1 cellular context compared by ENCODE assay signal in genomic region chr7:140455743-140456142, GRCh38.
A peak's percentile ranks its signal among the peaks of the same experiment; 100 is the strongest.
TF ChIP-seq lines count a peak whose summit lies in the region.

No MANE protein-coding gene starts in this region.

TF ChIP-seq in H1, 55 proteins besides CTCF, POLR2A, EP300 and RAD21:
- TF ChIP-seq HDAC2 (IDR thresholded peaks at IDR 0.05; ENCODE audit: borderline replicate concordance in 1 of 2, low read depth in 2 of 2, low read length in 2 of 2) (no peak), RNF2 (IDR thresholded peaks at IDR 0.05; ENCODE audit: borderline replicate concordance, low read depth, low read length, missing control alignments, poor library complexity, severe bottlenecking) (no peak), GABPA (IDR thresholded peaks at IDR 0.05; ENCODE audit: borderline replicate concordance, insufficient read depth, low read length) (no peak), JUN (IDR thresholded peaks at IDR 0.05; ENCODE audit: low read depth, low read length) (no peak), CBX8 (IDR thresholded peaks at IDR 0.05; ENCODE audit: borderline replicate concordance, low read depth, low read length) (no peak), USF2 (IDR thresholded peaks at IDR 0.05; ENCODE audit: low read length) (peak; percentile 47; the same call in 1 of the 2 replicates), SUZ12 (IDR thresholded peaks at IDR 0.05; ENCODE audit: low read length) (no peak), CHD7 (IDR thresholded peaks at IDR 0.05; ENCODE audit: insufficient replicate concordance, low read length) (no peak), SP1 (IDR thresholded peaks at IDR 0.05; ENCODE audit: low read depth, low read length) (no peak), ASH2L (IDR thresholded peaks at IDR 0.05; ENCODE audit: low read length) (no peak), HDAC6 (IDR thresholded peaks at IDR 0.05; ENCODE audit: low read depth, low read length) (no peak), KDM5A (IDR thresholded peaks at IDR 0.05; ENCODE audit: low read length) (no peak), SP4 (IDR thresholded peaks at IDR 0.05; ENCODE audit: low read length) (0 out of 2 replicates have a peak, but pooled peaks have one; percentile 59), ATF2 (IDR thresholded peaks at IDR 0.05; ENCODE audit: low read length) (no peak), POU5F1 (IDR thresholded peaks at IDR 0.05; ENCODE audit: low read depth, low read length) (no peak), SRF (IDR thresholded peaks at IDR 0.05; ENCODE audit: low read depth, low read length) (no peak), NANOG (IDR thresholded peaks at IDR 0.05; ENCODE audit: insufficient read depth, low read depth, low read length, poor library complexity, severe bottlenecking) (peak; percentile 21), CEBPB (IDR thresholded peaks at IDR 0.05; ENCODE audit: low read depth, low read length) (no peak), RBBP5 (IDR thresholded peaks at IDR 0.05; ENCODE audit: borderline replicate concordance, low read depth, low read length) (no peak), SAP30 (IDR thresholded peaks at IDR 0.05; ENCODE audit: insufficient read depth, insufficient replicate concordance, low read length) (no peak), RXRA (IDR thresholded peaks at IDR 0.05; ENCODE audit: insufficient read depth, low read depth, low read length) (no peak), EZH2 (IDR thresholded peaks at IDR 0.05; ENCODE audit: low read depth, low read length, severe bottlenecking) (no peak), SP2 (IDR thresholded peaks at IDR 0.05; ENCODE audit: low read length) (no peak), GTF2F1 (IDR thresholded peaks at IDR 0.05; ENCODE audit: borderline replicate concordance, low read depth, low read length) (no peak), KDM4A (IDR thresholded peaks at IDR 0.05; ENCODE audit: low read depth, low read length, severe bottlenecking) (no peak), FOSL1 (IDR thresholded peaks at IDR 0.05; ENCODE audit: insufficient read depth, low read depth, low read length) (no peak), CREB1 (IDR thresholded peaks at IDR 0.05) (no peak), ZNF274 (IDR thresholded peaks at IDR 0.05; ENCODE audit: borderline replicate concordance, extremely low read depth, low read length) (no peak), TBP (IDR thresholded peaks at IDR 0.05; ENCODE audit: low read depth, low read length) (0 out of 2 replicates have a peak, but pooled peaks have one; percentile 18), BCL11A (IDR thresholded peaks at IDR 0.05; ENCODE audit: low read depth in 2 of 2, low read length in 2 of 2) (no peak), PHF8 (conservative IDR thresholded peaks at IDR 0.05; ENCODE audit: low read depth, low read length) (no peak), KDM1A (IDR thresholded peaks at IDR 0.05; ENCODE audit: borderline replicate concordance, low read length) (no peak), TCF12 (IDR thresholded peaks at IDR 0.05; ENCODE audit: low read depth, low read length) (no peak), SIRT6 (IDR thresholded peaks at IDR 0.05; ENCODE audit: low read length) (no peak), CHD1 (IDR thresholded peaks at IDR 0.05; ENCODE audit: low read depth, low read length) (no peak), CTBP2 (IDR thresholded peaks at IDR 0.05; ENCODE audit: borderline replicate concordance, insufficient read depth, insufficient read length, low read length) (no peak), TAF1 (IDR thresholded peaks at IDR 0.05; ENCODE audit: low read depth, low read length) (no peak), BACH1 (IDR thresholded peaks at IDR 0.05; ENCODE audit: low read length) (peak; percentile 38), CHD2 (IDR thresholded peaks at IDR 0.05; ENCODE audit: low read length) (no peak; the same call in 1 of the 2 replicates), RFX5 (IDR thresholded peaks at IDR 0.05; ENCODE audit: borderline replicate concordance, low read depth, low read length) (no peak), MAX (IDR thresholded peaks at IDR 0.05) (peak; percentile 87), SIN3A (conservative IDR thresholded peaks at IDR 0.05 in 1 of 2, IDR thresholded peaks at IDR 0.05 in 1 of 2; ENCODE audit: low read depth in 1 of 2, low read length in 2 of 2) (peak in 1 of 2 experiments; percentile 41; a peak in 1 of 4 replicates), JUND (IDR thresholded peaks at IDR 0.05; ENCODE audit: low read length) (no peak), POLR2AphosphoS5 (IDR thresholded peaks at IDR 0.05; ENCODE audit: low read depth, low read length) (no peak), EGR1 (IDR thresholded peaks at IDR 0.05; ENCODE audit: borderline replicate concordance, low read depth, low read length) (no peak), BRCA1 (IDR thresholded peaks at IDR 0.05; ENCODE audit: low read depth, low read length) (no peak), E2F6 (IDR thresholded peaks at IDR 0.05) (peak; percentile 37; the same call in 1 of the 2 replicates), SIX5 (IDR thresholded peaks at IDR 0.05; ENCODE audit: low read depth, low read length) (no peak), TAF7 (optimal IDR thresholded peaks at IDR 0.05; ENCODE audit: borderline replicate concordance, low read depth, low read length) (no peak), YY1 (IDR thresholded peaks at IDR 0.05; ENCODE audit: low read depth, low read length) (0 out of 2 replicates have a peak, but pooled peaks have one; percentile 11), TEAD4 (IDR thresholded peaks at IDR 0.05; ENCODE audit: low read depth, low read length) (peak; percentile 77; the same call in 1 of the 2 replicates), MAFK (IDR thresholded peaks at IDR 0.05; ENCODE audit: low read depth, low read length) (no peak), ATF3 (IDR thresholded peaks at IDR 0.05; ENCODE audit: insufficient read depth, low read depth, low read length) (no peak), NRF1 (IDR thresholded peaks at IDR 0.05; ENCODE audit: low read depth, low read length) (no peak), CBX5 (IDR thresholded peaks at IDR 0.05; ENCODE audit: low read depth, low read length) (no peak)
